ENCODE assay signal across 1 cellular context in the genomic region with DNA sequence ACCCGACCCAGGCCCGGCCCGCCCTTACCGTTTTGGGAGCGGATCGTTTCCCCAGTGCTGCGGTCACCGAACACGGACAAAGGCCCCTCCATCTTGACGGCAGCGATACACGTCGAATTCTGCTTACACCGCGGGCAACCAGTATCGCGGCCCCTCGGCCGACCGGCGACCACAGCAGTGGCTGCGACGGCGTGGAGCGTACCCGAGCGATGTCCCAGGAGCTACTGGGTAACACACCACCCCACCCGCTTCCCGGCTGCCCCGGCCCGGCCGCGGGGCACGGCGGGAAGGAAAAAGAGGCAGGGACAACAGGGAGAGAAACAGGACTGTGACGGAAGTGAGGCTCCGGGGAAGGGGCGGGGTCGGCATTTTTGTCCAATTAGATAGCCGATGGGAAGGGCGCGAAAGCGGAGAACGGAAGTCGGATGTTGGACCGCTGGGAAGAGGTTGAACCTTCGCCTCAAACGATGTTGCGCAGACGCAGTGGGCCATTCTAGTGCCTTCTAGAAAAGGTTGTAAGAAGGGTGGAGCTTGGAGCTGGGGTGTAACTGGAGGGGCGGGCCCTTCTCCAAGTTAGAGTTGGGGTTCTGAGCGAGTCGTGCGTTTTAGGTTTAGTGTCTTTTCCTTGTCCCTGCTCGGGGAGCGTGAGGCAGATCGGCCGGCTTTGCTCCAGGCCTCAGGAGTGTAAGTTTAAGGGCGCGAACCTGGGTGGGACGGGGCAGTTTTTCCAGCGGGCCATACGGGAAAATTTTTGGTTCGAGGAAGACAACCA.
TF ChIP-seq lines count a peak whose summit lies in the region.

A gene (minus strand): TSS at position 226 of the 772 bp plus-strand sequence. CDS start 134 bp downstream, at position 92.

TF ChIP-seq in HepG2, 621 proteins besides CTCF, POLR2A, EP300 and RAD21 (continued from another document and continues in another):
- TF ChIP-seq, protein P1, sequence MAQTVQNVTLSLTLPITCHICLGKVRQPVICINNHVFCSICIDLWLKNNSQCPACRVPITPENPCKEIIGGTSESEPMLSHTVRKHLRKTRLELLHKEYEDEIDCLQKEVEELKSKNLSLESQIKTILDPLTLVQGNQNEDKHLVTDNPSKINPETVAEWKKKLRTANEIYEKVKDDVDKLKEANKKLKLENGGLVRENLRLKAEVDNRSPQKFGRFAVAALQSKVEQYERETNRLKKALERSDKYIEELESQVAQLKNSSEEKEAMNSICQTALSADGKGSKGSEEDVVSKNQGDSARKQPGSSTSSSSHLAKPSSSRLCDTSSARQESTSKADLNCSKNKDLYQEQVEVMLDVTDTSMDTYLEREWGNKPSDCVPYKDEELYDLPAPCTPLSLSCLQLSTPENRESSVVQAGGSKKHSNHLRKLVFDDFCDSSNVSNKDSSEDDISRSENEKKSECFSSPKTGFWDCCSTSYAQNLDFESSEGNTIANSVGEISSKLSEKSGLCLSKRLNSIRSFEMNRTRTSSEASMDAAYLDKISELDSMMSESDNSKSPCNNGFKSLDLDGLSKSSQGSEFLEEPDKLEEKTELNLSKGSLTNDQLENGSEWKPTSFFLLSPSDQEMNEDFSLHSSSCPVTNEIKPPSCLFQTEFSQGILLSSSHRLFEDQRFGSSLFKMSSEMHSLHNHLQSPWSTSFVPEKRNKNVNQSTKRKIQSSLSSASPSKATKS (CRISPR knock-in tag; IDR thresholded peaks at IDR 0.05): no peak
- TF ChIP-seq, protein P2, sequence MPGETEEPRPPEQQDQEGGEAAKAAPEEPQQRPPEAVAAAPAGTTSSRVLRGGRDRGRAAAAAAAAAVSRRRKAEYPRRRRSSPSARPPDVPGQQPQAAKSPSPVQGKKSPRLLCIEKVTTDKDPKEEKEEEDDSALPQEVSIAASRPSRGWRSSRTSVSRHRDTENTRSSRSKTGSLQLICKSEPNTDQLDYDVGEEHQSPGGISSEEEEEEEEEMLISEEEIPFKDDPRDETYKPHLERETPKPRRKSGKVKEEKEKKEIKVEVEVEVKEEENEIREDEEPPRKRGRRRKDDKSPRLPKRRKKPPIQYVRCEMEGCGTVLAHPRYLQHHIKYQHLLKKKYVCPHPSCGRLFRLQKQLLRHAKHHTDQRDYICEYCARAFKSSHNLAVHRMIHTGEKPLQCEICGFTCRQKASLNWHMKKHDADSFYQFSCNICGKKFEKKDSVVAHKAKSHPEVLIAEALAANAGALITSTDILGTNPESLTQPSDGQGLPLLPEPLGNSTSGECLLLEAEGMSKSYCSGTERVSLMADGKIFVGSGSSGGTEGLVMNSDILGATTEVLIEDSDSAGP (CRISPR knock-in tag; IDR thresholded peaks at IDR 0.05; ENCODE audit: borderline replicate concordance): peak; percentile 81
- 0 out of 2 replicates have a peak, but pooled peaks have one; percentile 90 for TF ChIP-seq ZNF337 (CRISPR knock-in tag; IDR thresholded peaks at IDR 0.05; ENCODE audit: borderline replicate concordance, low read depth)
- no peak for TF ChIP-seq ZNF101 (CRISPR knock-in tag; IDR thresholded peaks at IDR 0.05; ENCODE audit: borderline replicate concordance, low read depth)
- peak; percentile 64; the same call in 1 of the 2 replicates for TF ChIP-seq ZNF749 (CRISPR knock-in tag; IDR thresholded peaks at IDR 0.05; ENCODE audit: borderline replicate concordance)
- TF ChIP-seq PHF20 (CRISPR knock-in tag; IDR thresholded peaks at IDR 0.05): peak; percentile 85
- TF ChIP-seq ZNF253 (CRISPR knock-in tag; IDR thresholded peaks at IDR 0.05; ENCODE audit: borderline replicate concordance): peak; percentile 90
- peak; percentile 72; the same call in 1 of the 2 replicates for TF ChIP-seq ZNF350 (CRISPR knock-in tag; IDR thresholded peaks at IDR 0.05; ENCODE audit: borderline replicate concordance, low read depth)
- TF ChIP-seq, protein P3, sequence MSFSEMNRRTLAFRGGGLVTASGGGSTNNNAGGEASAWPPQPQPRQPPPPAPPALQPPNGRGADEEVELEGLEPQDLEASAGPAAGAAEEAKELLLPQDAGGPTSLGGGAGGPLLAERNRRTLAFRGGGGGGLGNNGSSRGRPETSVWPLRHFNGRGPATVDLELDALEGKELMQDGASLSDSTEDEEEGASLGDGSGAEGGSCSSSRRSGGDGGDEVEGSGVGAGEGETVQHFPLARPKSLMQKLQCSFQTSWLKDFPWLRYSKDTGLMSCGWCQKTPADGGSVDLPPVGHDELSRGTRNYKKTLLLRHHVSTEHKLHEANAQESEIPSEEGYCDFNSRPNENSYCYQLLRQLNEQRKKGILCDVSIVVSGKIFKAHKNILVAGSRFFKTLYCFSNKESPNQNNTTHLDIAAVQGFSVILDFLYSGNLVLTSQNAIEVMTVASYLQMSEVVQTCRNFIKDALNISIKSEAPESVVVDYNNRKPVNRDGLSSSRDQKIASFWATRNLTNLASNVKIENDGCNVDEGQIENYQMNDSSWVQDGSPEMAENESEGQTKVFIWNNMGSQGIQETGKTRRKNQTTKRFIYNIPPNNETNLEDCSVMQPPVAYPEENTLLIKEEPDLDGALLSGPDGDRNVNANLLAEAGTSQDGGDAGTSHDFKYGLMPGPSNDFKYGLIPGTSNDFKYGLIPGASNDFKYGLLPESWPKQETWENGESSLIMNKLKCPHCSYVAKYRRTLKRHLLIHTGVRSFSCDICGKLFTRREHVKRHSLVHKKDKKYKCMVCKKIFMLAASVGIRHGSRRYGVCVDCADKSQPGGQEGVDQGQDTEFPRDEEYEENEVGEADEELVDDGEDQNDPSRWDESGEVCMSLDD (CRISPR knock-in tag; IDR thresholded peaks at IDR 0.05; ENCODE audit: borderline replicate concordance): peak; percentile 18
- TF ChIP-seq, protein P4, sequence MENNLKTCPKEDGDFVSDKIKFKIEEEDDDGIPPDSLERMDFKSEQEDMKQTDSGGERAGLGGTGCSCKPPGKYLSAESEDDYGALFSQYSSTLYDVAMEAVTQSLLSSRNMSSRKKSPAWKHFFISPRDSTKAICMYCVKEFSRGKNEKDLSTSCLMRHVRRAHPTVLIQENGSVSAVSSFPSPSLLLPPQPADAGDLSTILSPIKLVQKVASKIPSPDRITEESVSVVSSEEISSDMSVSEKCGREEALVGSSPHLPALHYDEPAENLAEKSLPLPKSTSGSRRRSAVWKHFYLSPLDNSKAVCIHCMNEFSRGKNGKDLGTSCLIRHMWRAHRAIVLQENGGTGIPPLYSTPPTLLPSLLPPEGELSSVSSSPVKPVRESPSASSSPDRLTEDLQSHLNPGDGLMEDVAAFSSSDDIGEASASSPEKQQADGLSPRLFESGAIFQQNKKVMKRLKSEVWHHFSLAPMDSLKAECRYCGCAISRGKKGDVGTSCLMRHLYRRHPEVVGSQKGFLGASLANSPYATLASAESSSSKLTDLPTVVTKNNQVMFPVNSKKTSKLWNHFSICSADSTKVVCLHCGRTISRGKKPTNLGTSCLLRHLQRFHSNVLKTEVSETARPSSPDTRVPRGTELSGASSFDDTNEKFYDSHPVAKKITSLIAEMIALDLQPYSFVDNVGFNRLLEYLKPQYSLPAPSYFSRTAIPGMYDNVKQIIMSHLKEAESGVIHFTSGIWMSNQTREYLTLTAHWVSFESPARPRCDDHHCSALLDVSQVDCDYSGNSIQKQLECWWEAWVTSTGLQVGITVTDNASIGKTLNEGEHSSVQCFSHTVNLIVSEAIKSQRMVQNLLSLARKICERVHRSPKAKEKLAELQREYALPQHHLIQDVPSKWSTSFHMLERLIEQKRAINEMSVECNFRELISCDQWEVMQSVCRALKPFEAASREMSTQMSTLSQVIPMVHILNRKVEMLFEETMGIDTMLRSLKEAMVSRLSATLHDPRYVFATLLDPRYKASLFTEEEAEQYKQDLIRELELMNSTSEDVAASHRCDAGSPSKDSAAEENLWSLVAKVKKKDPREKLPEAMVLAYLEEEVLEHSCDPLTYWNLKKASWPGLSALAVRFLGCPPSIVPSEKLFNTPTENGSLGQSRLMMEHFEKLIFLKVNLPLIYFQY (CRISPR knock-in tag; IDR thresholded peaks at IDR 0.05; ENCODE audit: borderline replicate concordance): 0 out of 2 replicates have a peak, but pooled peaks have one; percentile 37
- peak; percentile 95 for TF ChIP-seq YEATS2 (CRISPR knock-in tag; IDR thresholded peaks at IDR 0.05; ENCODE audit: borderline replicate concordance)
- TF ChIP-seq GLI4 (CRISPR knock-in tag; IDR thresholded peaks at IDR 0.05; ENCODE audit: borderline replicate concordance): peak; percentile 17; the same call in 1 of the 2 replicates
- no peak for TF ChIP-seq ZNF296 (CRISPR knock-in tag; conservative IDR thresholded peaks at IDR 0.05)
- TF ChIP-seq ISX (CRISPR knock-in tag; conservative IDR thresholded peaks at IDR 0.05): no peak
- 0 out of 2 replicates have a peak, but pooled peaks have one; percentile 70 for TF ChIP-seq KLF6 (CRISPR knock-in tag; IDR thresholded peaks at IDR 0.05)
- TF ChIP-seq PTBP1 (IDR thresholded peaks at IDR 0.05; ENCODE audit: low read depth, low read length, poor library complexity, severe bottlenecking): no peak
- no peak; the same call in 1 of the 2 replicates for TF ChIP-seq ZNF790 (CRISPR knock-in tag; IDR thresholded peaks at IDR 0.05; ENCODE audit: borderline replicate concordance)
- peak; percentile 56; the same call in 1 of the 2 replicates for TF ChIP-seq ZNF292 (CRISPR knock-in tag; IDR thresholded peaks at IDR 0.05; ENCODE audit: borderline replicate concordance, low read depth)
- TF ChIP-seq, protein P5, sequence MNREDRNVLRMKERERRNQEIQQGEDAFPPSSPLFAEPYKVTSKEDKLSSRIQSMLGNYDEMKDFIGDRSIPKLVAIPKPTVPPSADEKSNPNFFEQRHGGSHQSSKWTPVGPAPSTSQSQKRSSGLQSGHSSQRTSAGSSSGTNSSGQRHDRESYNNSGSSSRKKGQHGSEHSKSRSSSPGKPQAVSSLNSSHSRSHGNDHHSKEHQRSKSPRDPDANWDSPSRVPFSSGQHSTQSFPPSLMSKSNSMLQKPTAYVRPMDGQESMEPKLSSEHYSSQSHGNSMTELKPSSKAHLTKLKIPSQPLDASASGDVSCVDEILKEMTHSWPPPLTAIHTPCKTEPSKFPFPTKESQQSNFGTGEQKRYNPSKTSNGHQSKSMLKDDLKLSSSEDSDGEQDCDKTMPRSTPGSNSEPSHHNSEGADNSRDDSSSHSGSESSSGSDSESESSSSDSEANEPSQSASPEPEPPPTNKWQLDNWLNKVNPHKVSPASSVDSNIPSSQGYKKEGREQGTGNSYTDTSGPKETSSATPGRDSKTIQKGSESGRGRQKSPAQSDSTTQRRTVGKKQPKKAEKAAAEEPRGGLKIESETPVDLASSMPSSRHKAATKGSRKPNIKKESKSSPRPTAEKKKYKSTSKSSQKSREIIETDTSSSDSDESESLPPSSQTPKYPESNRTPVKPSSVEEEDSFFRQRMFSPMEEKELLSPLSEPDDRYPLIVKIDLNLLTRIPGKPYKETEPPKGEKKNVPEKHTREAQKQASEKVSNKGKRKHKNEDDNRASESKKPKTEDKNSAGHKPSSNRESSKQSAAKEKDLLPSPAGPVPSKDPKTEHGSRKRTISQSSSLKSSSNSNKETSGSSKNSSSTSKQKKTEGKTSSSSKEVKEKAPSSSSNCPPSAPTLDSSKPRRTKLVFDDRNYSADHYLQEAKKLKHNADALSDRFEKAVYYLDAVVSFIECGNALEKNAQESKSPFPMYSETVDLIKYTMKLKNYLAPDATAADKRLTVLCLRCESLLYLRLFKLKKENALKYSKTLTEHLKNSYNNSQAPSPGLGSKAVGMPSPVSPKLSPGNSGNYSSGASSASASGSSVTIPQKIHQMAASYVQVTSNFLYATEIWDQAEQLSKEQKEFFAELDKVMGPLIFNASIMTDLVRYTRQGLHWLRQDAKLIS (CRISPR knock-in tag; IDR thresholded peaks at IDR 0.05): peak; percentile 65; the same call in 1 of the 2 replicates
- no peak for TF ChIP-seq ZNF772 (CRISPR knock-in tag; IDR thresholded peaks at IDR 0.05)
- TF ChIP-seq ZNF501 (CRISPR knock-in tag; IDR thresholded peaks at IDR 0.05): peak; percentile 88
- TF ChIP-seq, protein P6, sequence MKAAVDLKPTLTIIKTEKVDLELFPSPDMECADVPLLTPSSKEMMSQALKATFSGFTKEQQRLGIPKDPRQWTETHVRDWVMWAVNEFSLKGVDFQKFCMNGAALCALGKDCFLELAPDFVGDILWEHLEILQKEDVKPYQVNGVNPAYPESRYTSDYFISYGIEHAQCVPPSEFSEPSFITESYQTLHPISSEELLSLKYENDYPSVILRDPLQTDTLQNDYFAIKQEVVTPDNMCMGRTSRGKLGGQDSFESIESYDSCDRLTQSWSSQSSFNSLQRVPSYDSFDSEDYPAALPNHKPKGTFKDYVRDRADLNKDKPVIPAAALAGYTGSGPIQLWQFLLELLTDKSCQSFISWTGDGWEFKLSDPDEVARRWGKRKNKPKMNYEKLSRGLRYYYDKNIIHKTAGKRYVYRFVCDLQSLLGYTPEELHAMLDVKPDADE (CRISPR knock-in tag; IDR thresholded peaks at IDR 0.05): no peak; the same call in 1 of the 2 replicates
- TF ChIP-seq PRPF4 (IDR thresholded peaks at IDR 0.05; ENCODE audit: low read depth, low read length, poor library complexity, severe bottlenecking): peak; percentile 27
- TF ChIP-seq ZNF703 (CRISPR knock-in tag; IDR thresholded peaks at IDR 0.05; ENCODE audit: borderline replicate concordance): no peak
- TF ChIP-seq, protein P7, sequence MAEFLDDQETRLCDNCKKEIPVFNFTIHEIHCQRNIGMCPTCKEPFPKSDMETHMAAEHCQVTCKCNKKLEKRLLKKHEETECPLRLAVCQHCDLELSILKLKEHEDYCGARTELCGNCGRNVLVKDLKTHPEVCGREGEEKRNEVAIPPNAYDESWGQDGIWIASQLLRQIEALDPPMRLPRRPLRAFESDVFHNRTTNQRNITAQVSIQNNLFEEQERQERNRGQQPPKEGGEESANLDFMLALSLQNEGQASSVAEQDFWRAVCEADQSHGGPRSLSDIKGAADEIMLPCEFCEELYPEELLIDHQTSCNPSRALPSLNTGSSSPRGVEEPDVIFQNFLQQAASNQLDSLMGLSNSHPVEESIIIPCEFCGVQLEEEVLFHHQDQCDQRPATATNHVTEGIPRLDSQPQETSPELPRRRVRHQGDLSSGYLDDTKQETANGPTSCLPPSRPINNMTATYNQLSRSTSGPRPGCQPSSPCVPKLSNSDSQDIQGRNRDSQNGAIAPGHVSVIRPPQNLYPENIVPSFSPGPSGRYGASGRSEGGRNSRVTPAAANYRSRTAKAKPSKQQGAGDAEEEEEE (CRISPR knock-in tag; IDR thresholded peaks at IDR 0.05; ENCODE audit: borderline replicate concordance): no peak
